ENCODE assay signal across 7 cellular contexts in the genomic region with DNA sequence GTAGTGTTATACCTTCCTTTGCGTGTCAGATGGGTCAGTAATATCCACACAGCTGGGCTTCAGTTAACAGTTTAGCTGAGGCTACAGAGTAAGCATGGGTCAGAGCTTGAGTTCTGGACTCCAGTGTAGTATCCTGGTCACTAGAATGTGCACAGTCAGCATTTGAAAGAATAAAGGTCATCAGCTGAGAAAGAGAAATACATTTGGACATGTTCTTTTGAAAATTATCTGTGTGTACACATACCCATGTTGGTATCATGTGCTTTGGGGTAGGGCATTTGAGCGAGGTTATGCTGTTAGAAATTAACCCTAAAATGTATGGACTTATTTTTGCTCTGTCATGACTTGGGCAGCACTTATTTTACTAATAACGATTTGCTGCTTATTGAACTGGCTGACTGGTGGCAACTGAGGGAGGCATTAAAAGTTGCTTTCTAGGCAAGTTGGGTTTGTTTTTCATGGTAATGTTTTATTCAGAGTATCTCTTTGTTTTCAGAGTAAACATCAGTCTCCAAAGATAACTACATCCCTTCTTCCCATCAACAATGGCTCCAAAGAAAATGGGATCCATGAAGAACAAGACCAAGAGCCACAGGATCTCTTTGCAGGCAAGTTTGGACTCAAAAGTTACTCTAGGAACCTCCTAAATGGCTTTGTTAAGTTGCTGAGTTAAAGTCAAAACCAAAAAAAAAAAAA. TPM values are rescaled to one million over a fixed set of nuclear protein-coding genes. Genes with fewer than 3 reads are reported as not detected.
A peak's percentile ranks its signal among the peaks of the same experiment; 100 is the strongest.
DNase-seq lines count a peak whose midpoint lies in the region; TF ChIP-seq lines count a peak whose summit lies in the region.
"Had no signal": no experiment of that assay in that cellular context is flagged by ENCODE, and none has a peak within 500 bp of the region (broad histone marks: within the 10 kb centered on the region; RNA-seq: fewer than 3 reads in every experiment).

No MANE protein-coding gene starts in this region.

- H3K4me1 ChIP-seq in osteoblast (ENCODE audit: insufficient read depth, low read length), result peaks cover 14% of the 10 kb centered on the region
- H3K4me1 ChIP-seq in adrenal gland (replicated peaks in 1 of 2), result peaks cover 9 to 33% of the 10 kb centered on the region in 2 donors
- H3K4me1 ChIP-seq in testis, result peaks cover 6% of the 10 kb centered on the region

- no peak for DNase-seq in HL-60 (ENCODE audit: low read depth in 1 of 2, low spot score in 1 of 2)
- peak; percentile 22 for DNase-seq in osteoblast (ENCODE audit: insufficient read length, low spot score, missing footprints)
- DNase-seq in WERI-Rb-1, result no peak
- DNase-seq in adrenal gland, result no peak
- no peak for DNase-seq in testis
- DNase-seq: NCI-H1694 had no signal

- WGBS in adrenal gland, 4 donors, result 59 to 70% (median 62%) methylated on average over 3 of the region's 3 CpGs
- 60 to 67% methylated on average over 3 of the region's 3 CpGs for WGBS in testis, 2 donors

- H3K4me2 ChIP-seq in osteoblast (ENCODE audit: insufficient read depth, low read length), result no peak overlapping the region

- H3K27ac ChIP-seq in HL-60 (replicated peaks) (peak overlapping the region; percentile 24), cingulate gyrus (ENCODE audit: low read depth, low read length) (peak overlapping the region; percentile 43), osteoblast (ENCODE audit: low read depth, low read length) (peak overlapping the region; percentile 42), WERI-Rb-1 (no peak overlapping the region), adrenal gland (peak overlapping the region in 1 of 5 donors; percentile 23), testis (no peak overlapping the region)

- intact Hi-C loops in adrenal gland (cut with DNase I) (no loop called here), testis (cut with DNase I; ENCODE audit: low total_unique reads) (no loop called here)

- no peak for TF ChIP-seq POLR2A in adrenal gland (IDR thresholded peaks at IDR 0.05)
- no peak for TF ChIP-seq POLR2A in testis (IDR thresholded peaks at IDR 0.05)

- H3K4me3 ChIP-seq in HL-60 (replicated peaks; ENCODE audit: insufficient read depth, low read length) (no peak overlapping the region), osteoblast (ENCODE audit: insufficient read depth, low read length) (no peak overlapping the region), WERI-Rb-1 (ENCODE audit: low read depth, low read length) (no peak overlapping the region), adrenal gland (no peak overlapping the region), testis (no peak overlapping the region)

- H2AFZ ChIP-seq in osteoblast (ENCODE audit: low read length), result no peak overlapping the region

- H4K20me1 ChIP-seq in osteoblast (ENCODE audit: insufficient read depth, low read length), result peaks cover 27% of the 10 kb centered on the region

- H3K79me2 ChIP-seq in osteoblast (ENCODE audit: insufficient read depth, low read length), result peaks cover 63% of the 10 kb centered on the region

- no peaks in the 10 kb centered on the region for H3K9me3 ChIP-seq in osteoblast (ENCODE audit: low read depth, low read length)
- H3K9me3 ChIP-seq in WERI-Rb-1 (ENCODE audit: severe bottlenecking), result no peaks in the 10 kb centered on the region
- no peaks in the 10 kb centered on the region for H3K9me3 ChIP-seq in adrenal gland (replicated peaks in 1 of 3)
- no peaks in the 10 kb centered on the region for H3K9me3 ChIP-seq in testis

- peaks cover 24% of the 10 kb centered on the region for H3K36me3 ChIP-seq in osteoblast (ENCODE audit: insufficient read depth, low read length)
- H3K36me3 ChIP-seq in WERI-Rb-1, result peaks cover 44% of the 10 kb centered on the region
- H3K36me3 ChIP-seq in adrenal gland (replicated peaks in 1 of 2), result peaks cover 0 to 33% of the 10 kb centered on the region in 2 donors
- no peaks in the 10 kb centered on the region for H3K36me3 ChIP-seq in testis (ENCODE audit: low read depth, missing control alignments)

- TF ChIP-seq CTCF in HL-60 (IDR thresholded peaks at IDR 0.05; ENCODE audit: insufficient read depth, low read length) (no peak), osteoblast (IDR thresholded peaks at IDR 0.05; ENCODE audit: extremely low read depth, low read depth, low read length) (no peak), WERI-Rb-1 (IDR thresholded peaks at IDR 0.05; ENCODE audit: low read depth, low read length) (no peak), adrenal gland (IDR thresholded peaks at IDR 0.05) (no peak), testis (IDR thresholded peaks at IDR 0.05) (no peak)

- no peaks in the 10 kb centered on the region for H3K27me3 ChIP-seq in HL-60 (ENCODE audit: insufficient read depth, poor library complexity, severe bottlenecking)
- no peaks in the 10 kb centered on the region for H3K27me3 ChIP-seq in osteoblast (ENCODE audit: insufficient read depth, low read length)
- no peaks in the 10 kb centered on the region for H3K27me3 ChIP-seq in WERI-Rb-1 (ENCODE audit: insufficient read depth, low read depth, severe bottlenecking)
- no peaks in the 10 kb centered on the region for H3K27me3 ChIP-seq in adrenal gland
- H3K27me3 ChIP-seq in testis, result no peaks in the 10 kb centered on the region

RNA-seq across cellular contexts. Expression of a gene that starts 16.4 kb away (rescaled TPM):
- total RNA-seq in osteoblast, result 51.0 and 51.9 TPM in 2 replicates
- total RNA-seq in adrenal gland, result 100 to 1,000 TPM in 6 of 8 donors, 10 to 100 TPM in 2; 79.7 to 251 (median 145) TPM
- polyA plus RNA-seq in adrenal gland, result 100 to 1,000 TPM in 1 of 3 donors, 10 to 100 TPM in 2; 69.3 to 119 (median 78.1) TPM
- 10 to 100 TPM; 79.1 to 86.0 TPM for total RNA-seq in testis
- polyA plus RNA-seq in testis (ENCODE audit: insufficient read depth, low read depth, low replicate concordance), result 93.1 TPM

RNA-seq across cellular contexts. Expression of a gene that starts 18.6 kb away (rescaled TPM):
- total RNA-seq in osteoblast, result 45.2 and 51.0 TPM in 2 replicates
- 100 to 1,000 TPM in 5 of 8 donors, 10 to 100 TPM in 3; 49.2 to 209 (median 118) TPM for total RNA-seq in adrenal gland
- 100 to 1,000 TPM in 2 of 3 donors, 10 to 100 TPM in 1; 93.6 to 154 (median 108) TPM for polyA plus RNA-seq in adrenal gland
- total RNA-seq in testis, result 10 to 100 TPM; 36.1 to 36.8 TPM
- 33.7 TPM for polyA plus RNA-seq in testis (ENCODE audit: insufficient read depth, low read depth, low replicate concordance)

RNA-seq across cellular contexts. Expression of a gene that starts 39.3 kb away (rescaled TPM):
- total RNA-seq in osteoblast (under 0.01 and 0.29 TPM in 2 replicates), adrenal gland (1 to 10 TPM in 4 of 8 donors, under 1 TPM in 4; 0.35 to 2.5 (median 1.0) TPM), testis (1 to 10 TPM; 2.0 TPM)
- polyA plus RNA-seq in adrenal gland (1 to 10 TPM in 2 of 3 donors, under 1 TPM in 1; 0.15 to 3.1 (median 2.3) TPM), testis (ENCODE audit: insufficient read depth, low read depth, low replicate concordance) (1.9 TPM)

RNA-seq across cellular contexts. Expression of a gene that starts 50.6 kb away (rescaled TPM):
- total RNA-seq in osteoblast (954 and 1,032 TPM in 2 replicates), adrenal gland (1,000 to 10,000 TPM in 1 of 8 donors, 100 to 1,000 TPM in 7; 313 to 2,941 (median 534) TPM), testis (100 to 1,000 TPM; 202 to 302 TPM)
- polyA plus RNA-seq in adrenal gland (1,000 to 10,000 TPM in 1 of 3 donors, 100 to 1,000 TPM in 2; 611 to 1,206 (median 702) TPM), testis (ENCODE audit: insufficient read depth, low read depth, low replicate concordance) (288 TPM)

Comparison
In these comparisons a context has a peak if more than half of its experiments do, and no peak if none do; other contexts are left out.
1. H3K27ac ChIP-seq: peak in HL-60 (single experiment), cingulate gyrus (single experiment) and osteoblast (single experiment); none in WERI-Rb-1 (single experiment) and testis (0 of 2).